Comparison of ENCODE assay signal across 19 cellular contexts in the genomic region with DNA sequence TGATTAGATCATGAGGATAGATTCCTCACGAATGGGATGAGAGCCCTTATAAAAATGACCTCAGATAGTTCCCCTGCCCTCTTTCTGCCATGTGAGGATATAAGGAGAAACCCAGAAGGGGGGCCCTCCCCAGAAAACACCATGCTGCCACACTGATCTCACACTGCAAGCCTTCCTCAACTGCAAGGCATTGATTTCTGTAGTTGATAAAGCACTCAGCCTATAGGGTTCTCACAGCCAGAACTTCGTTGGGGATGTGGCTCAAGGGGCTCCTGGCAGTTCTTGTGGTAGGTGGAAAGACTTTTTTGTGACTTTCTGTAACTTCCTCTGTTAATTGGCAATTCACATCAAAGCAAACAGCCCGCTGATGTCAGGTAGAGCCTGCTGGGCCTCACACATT.
DNase-seq lines count a peak whose midpoint lies in the region; ATAC-seq and TF ChIP-seq lines count a peak whose summit lies in the region.
"Had no signal": no experiment of that assay in that cellular context is flagged by ENCODE, and none has a peak within 500 bp of the region (broad histone marks: within the 10 kb centered on the region; RNA-seq: fewer than 3 reads in every experiment).

No MANE protein-coding gene starts in this region.

- peaks cover 3% of the 10 kb centered on the region for H3K36me3 Mint-ChIP-seq in activated naive CD4-positive, alpha-beta T cell treated with anti-CD3 and anti-CD28 coated beads, Interleukin-2, amount 50 U/mL, for 24 hours
- H3K36me3 Mint-ChIP-seq in activated naive CD8-positive, alpha-beta T cell, result peaks cover 8% of the 10 kb centered on the region

- DNase-seq in activated naive CD4-positive, alpha-beta T cell treated with anti-CD3 and anti-CD28 coated beads, Interleukin-2, amount 50 U/mL, for 16 hours, result no peak
- DNase-seq in aorta (no peak), DMS 273 (lab: John Stamatoyannopoulos, UW; ENCODE audit: unreplicated experiment) (no peak), SKM-1 (lab: John Stamatoyannopoulos, UW; ENCODE audit: unreplicated experiment) (no peak), coronary artery (ENCODE audit: low spot score) (no peak)
- DNase-seq: EL; hippocampal formation; kidney glomerular epithelial cell; mesendoderm; NCI-H1436 treated with DMSO at 0.1 percent for 48 hours; SK-N-SH; stimulated activated naive B cell treated with anti-CD40 and anti-IgM and Interleukin-4, amounts not matched to agents 10 μg/mL and 1 μg/mL and 100 μg/mL, for 72 hours had no signal

- H3K9me3 Mint-ChIP-seq in activated naive CD4-positive, alpha-beta T cell treated with anti-CD3 and anti-CD28 coated beads, Interleukin-2, amount 50 U/mL, for 24 hours, result peaks cover 6% of the 10 kb centered on the region
- H3K9me3 Mint-ChIP-seq in activated naive CD8-positive, alpha-beta T cell (ENCODE audit: low read depth), result peaks cover 11% of the 10 kb centered on the region
- H3K9me3 Mint-ChIP-seq: stimulated activated naive B cell treated with anti-CD40 and anti-IgM and Interleukin-4, amounts not matched to agents 10 μg/mL and 1 μg/mL and 100 μg/mL, for 72 hours had no signal

- H3K27ac ChIP-seq in rectal smooth muscle tissue (ENCODE audit: low read depth, low read length) (peak overlapping the region; percentile 84), aorta (ENCODE audit: low read depth in 1 of 2, low read length in 2 of 2) (peak overlapping the region; percentile 97 to 99), coronary artery (peak overlapping the region in 1 of 2 donors; percentile 89)
- H3K27ac ChIP-seq: prostate gland had no signal

- H3K27ac Mint-ChIP-seq in activated naive CD4-positive, alpha-beta T cell treated with anti-CD3 and anti-CD28 coated beads, Interleukin-2, amount 50 U/mL, for 24 hours, result peak overlapping the region; percentile 74
- H3K27ac Mint-ChIP-seq in activated naive CD8-positive, alpha-beta T cell, result peak overlapping the region; percentile 84
- H3K27ac Mint-ChIP-seq: stimulated activated naive B cell treated with anti-CD40 and anti-IgM and Interleukin-4, amounts not matched to agents 10 μg/mL and 1 μg/mL and 100 μg/mL, for 72 hours had no signal

- peaks cover 96% of the 10 kb centered on the region for H3K4me1 Mint-ChIP-seq in activated naive CD4-positive, alpha-beta T cell treated with anti-CD3 and anti-CD28 coated beads, Interleukin-2, amount 50 U/mL, for 24 hours
- H3K4me1 Mint-ChIP-seq in activated naive CD8-positive, alpha-beta T cell (ENCODE audit: low read depth), result peaks cover 69% of the 10 kb centered on the region
- H3K4me1 Mint-ChIP-seq: neural crest cell had no signal

- no peak overlapping the region for H3K4me3 ChIP-seq in rectal smooth muscle tissue (ENCODE audit: low read length)
- no peak overlapping the region for H3K4me3 ChIP-seq in aorta (ENCODE audit: low read length in 2 of 2)
- H3K4me3 ChIP-seq in coronary artery, result no peak overlapping the region
- H3K4me3 ChIP-seq: Peyer's patch, prostate gland had no signal

- intact Hi-C loops in aorta (cut with DNase I), result loop anchor here (5.0 kb wide), 3 partner anchors 39 to 139 kb away; no protein-coding TSS in a partner anchor

- H3K27me3 Mint-ChIP-seq in activated naive CD4-positive, alpha-beta T cell treated with anti-CD3 and anti-CD28 coated beads, Interleukin-2, amount 50 U/mL, for 24 hours, result no peaks in the 10 kb centered on the region
- no peaks in the 10 kb centered on the region for H3K27me3 Mint-ChIP-seq in activated naive CD8-positive, alpha-beta T cell
- H3K27me3 Mint-ChIP-seq: stimulated activated naive B cell treated with anti-CD40 and anti-IgM and Interleukin-4, amounts not matched to agents 10 μg/mL and 1 μg/mL and 100 μg/mL, for 72 hours had no signal

- H3K4me1 ChIP-seq in rectal smooth muscle tissue (ENCODE audit: control insufficient read depth, insufficient read depth, low read length) (peaks cover 16% of the 10 kb centered on the region), aorta (ENCODE audit: control insufficient read depth in 1 of 2, insufficient read depth in 2 of 2, low read length in 2 of 2) (no peaks in the 10 kb centered on the region)
- H3K4me1 ChIP-seq: Peyer's patch, prostate gland had no signal

- no peak for TF ChIP-seq CTCF in coronary artery (IDR thresholded peaks at IDR 0.05)

- H3K27me3 ChIP-seq in rectal smooth muscle tissue (ENCODE audit: control insufficient read depth, insufficient read depth, low read length), result no peaks in the 10 kb centered on the region
- no peaks in the 10 kb centered on the region for H3K27me3 ChIP-seq in aorta (ENCODE audit: control insufficient read depth in 1 of 2, insufficient read depth in 2 of 2, low read length in 1 of 2)
- H3K27me3 ChIP-seq: Peyer's patch had no signal

- 82 to 87% methylated on average over 3 of the region's 3 CpGs for WGBS in aorta, 2 donors

- ATAC-seq in aorta (ENCODE audit: low FRiP score), result no peak
- ATAC-seq: HCT116; stimulated activated naive B cell treated with anti-CD40 and anti-IgM and Interleukin-4, amounts not matched to agents 10 μg/mL and 1 μg/mL and 100 μg/mL, for 72 hours had no signal

- peak overlapping the region; percentile 2 for H3K4me3 Mint-ChIP-seq in activated naive CD4-positive, alpha-beta T cell treated with anti-CD3 and anti-CD28 coated beads, Interleukin-2, amount 50 U/mL, for 24 hours
- H3K4me3 Mint-ChIP-seq in activated naive CD8-positive, alpha-beta T cell, result no peak overlapping the region
- H3K4me3 Mint-ChIP-seq: neural crest cell; stimulated activated naive B cell treated with anti-CD40 and anti-IgM and Interleukin-4, amounts not matched to agents 10 μg/mL and 1 μg/mL and 100 μg/mL, for 72 hours had no signal

- H3K36me3 ChIP-seq in rectal smooth muscle tissue (ENCODE audit: control insufficient read depth, insufficient read depth, low read length), result no peaks in the 10 kb centered on the region
- no peaks in the 10 kb centered on the region for H3K36me3 ChIP-seq in aorta (ENCODE audit: control insufficient read depth in 1 of 2, insufficient read depth in 2 of 2, low read length in 1 of 2)
- H3K36me3 ChIP-seq: Peyer's patch, prostate gland had no signal

- no peaks in the 10 kb centered on the region for H3K9me3 ChIP-seq in aorta (ENCODE audit: control insufficient read depth, low read length)
- H3K9me3 ChIP-seq: Peyer's patch, prostate gland, SK-N-SH had no signal

- no peak overlapping the region for H3K9ac ChIP-seq in rectal smooth muscle tissue (ENCODE audit: low read length)
- H3K9ac ChIP-seq: SK-N-SH had no signal
